8 cellular contexts compared by ENCODE assay signal in the genomic region with DNA sequence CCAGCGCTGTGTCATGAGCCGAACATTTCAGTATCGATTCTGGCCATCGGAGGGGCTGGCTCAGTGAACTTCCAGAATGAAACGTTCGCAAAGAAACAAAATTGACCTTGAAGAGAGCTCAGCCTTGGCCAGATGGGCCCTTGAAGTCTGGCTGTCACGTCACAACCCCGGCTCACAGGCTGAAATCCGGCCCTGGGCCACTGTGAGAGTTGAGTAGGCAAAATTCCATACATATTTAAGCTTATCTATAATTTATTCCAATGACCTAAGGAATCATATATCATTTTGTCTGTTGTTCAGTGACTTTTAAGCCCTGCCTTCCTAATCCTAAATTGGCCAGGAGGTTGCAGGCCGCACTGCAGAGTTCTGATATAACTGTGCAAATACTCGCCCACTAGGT.
DNase-seq lines count a peak whose midpoint lies in the region; ATAC-seq, FAIRE-seq and TF ChIP-seq lines count a peak whose summit lies in the region.
"Not testable (repeated sequence)": the region's sequence is repeated elsewhere in the genome, so short reads cannot be mapped to it uniquely, and the experiment has no call there.

No MANE protein-coding gene starts in this region.

- H3K4me1 ChIP-seq in adrenal gland (replicated peaks in 1 of 2): not testable (repeated sequence)

- H3K4me3 Mint-ChIP-seq in mesothelial cell of epicardium: not testable (repeated sequence)

- TF ChIP-seq POLR2A in adrenal gland (IDR thresholded peaks at IDR 0.05): not testable (repeated sequence)

- FAIRE-seq in HTR-8/SVneo (lab: Jason Lieb, UNC): peak; percentile 60

- not testable (repeated sequence) for ATAC-seq in left ventricle myocardium superior

- H3K27me3 ChIP-seq in adrenal gland; brain microvascular endothelial cell (replicated peaks): not testable (repeated sequence)

- H3K9me3 Mint-ChIP-seq in mesothelial cell of epicardium: not testable (repeated sequence)

- peak; percentile 20 for DNase-seq in HTR-8/SVneo (ENCODE audit: insufficient read length, low spot score)
- DNase-seq in adrenal gland: peak in 5 of 7 donors; percentile 35 to 76 (median 56)
- peak; percentile 67 for DNase-seq in astrocyte of the hippocampus (ENCODE audit: low read depth, low spot score)
- peak; percentile 67 for DNase-seq in brain microvascular endothelial cell
- peak; percentile 47 for DNase-seq in fibroblast of pulmonary artery (ENCODE audit: low read depth)
- DNase-seq in left ventricle myocardium superior: peak; percentile 12
- not testable (repeated sequence) for DNase-seq in mesothelial cell of epicardium (ENCODE audit: low spot score in 2 of 2, unreplicated experiment in 2 of 2)
- DNase-seq in retinal pigment epithelial cell (ENCODE audit: low read depth): peak; percentile 9

- H3K27me3 Mint-ChIP-seq in mesothelial cell of epicardium (ENCODE audit: low read depth): not testable (repeated sequence)

- intact Hi-C loops in adrenal gland (cut with DNase I); left ventricle myocardium superior (cut with micrococcal nuclease): not testable (repeated sequence)

- not testable (repeated sequence) for H3K4me3 ChIP-seq in adrenal gland; brain microvascular endothelial cell (ENCODE audit: low read depth, low read length); fibroblast of pulmonary artery (replicated peaks; ENCODE audit: low read depth, low read length); retinal pigment epithelial cell (ENCODE audit: low read length)

- WGBS in adrenal gland, 4 donors: 37 to 51% (median 43%) methylated on average over 11 of the region's 11 CpGs

- H3K36me3 Mint-ChIP-seq in mesothelial cell of epicardium: not testable (repeated sequence)

- not testable (repeated sequence) for H3K9me3 ChIP-seq in adrenal gland (replicated peaks in 1 of 3)

- peaks cover 48% of the 10 kb centered on the region for H3K4me1 Mint-ChIP-seq in mesothelial cell of epicardium

- not testable (repeated sequence) for H3K36me3 ChIP-seq in adrenal gland (replicated peaks in 1 of 2); brain microvascular endothelial cell (replicated peaks)

- peak overlapping the region; percentile 71 for H3K27ac Mint-ChIP-seq in mesothelial cell of epicardium

- peak overlapping the region in 1 of 5 donors; percentile 68 for H3K27ac ChIP-seq in adrenal gland
- not testable (repeated sequence) for H3K27ac ChIP-seq in brain microvascular endothelial cell

- in situ Hi-C loops in brain microvascular endothelial cell (cut with HindIII; ENCODE audit: low pct_ligation_motif_present, low sequenced_read_pairs): not testable (repeated sequence)

- TF ChIP-seq CTCF in adrenal gland (IDR thresholded peaks at IDR 0.05); brain microvascular endothelial cell (IDR thresholded peaks at IDR 0.05; ENCODE audit: low read depth, low read length, missing control alignments); fibroblast of pulmonary artery (IDR thresholded peaks at IDR 0.05; ENCODE audit: low read length, missing control alignments); mesothelial cell of epicardium (IDR thresholded peaks at IDR 0.05; ENCODE audit: unreplicated experiment); retinal pigment epithelial cell (conservative IDR thresholded peaks at IDR 0.05; ENCODE audit: low read depth, low read length): not testable (repeated sequence)
